In the genomic region with DNA sequence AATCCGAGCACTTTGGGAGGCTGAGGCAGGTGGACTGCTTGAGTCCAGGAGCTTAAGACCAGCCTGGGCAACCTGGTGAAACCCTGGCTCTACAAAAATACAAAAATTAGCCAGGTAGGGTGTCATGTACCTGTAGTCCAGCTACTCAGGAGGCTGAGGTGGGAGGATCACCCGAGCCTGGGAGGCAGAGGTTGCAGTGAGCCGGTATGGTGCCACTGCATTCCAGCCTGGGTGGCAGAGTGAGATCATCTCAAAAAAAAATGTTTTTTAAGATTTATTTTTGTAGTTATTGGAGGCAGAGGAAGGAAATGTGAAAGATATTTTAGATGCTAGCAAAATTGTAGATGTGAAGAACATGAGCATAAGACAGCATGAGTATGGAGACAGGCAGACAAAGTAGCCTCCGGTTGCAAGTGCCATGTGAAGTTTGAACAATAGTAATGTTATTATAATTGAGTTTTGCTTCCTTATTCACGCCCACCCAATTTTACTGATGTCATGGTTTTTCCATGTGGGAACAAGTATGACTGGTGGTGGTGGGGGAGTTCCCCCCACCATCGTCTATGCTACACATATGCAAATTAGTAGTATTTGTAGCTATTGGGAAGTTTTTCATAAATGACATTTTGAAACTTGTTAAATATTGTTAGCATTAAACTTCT, we compare ENCODE assay signal across 11 cellular contexts. TPM values are rescaled to one million over a fixed set of nuclear protein-coding genes. Genes with fewer than 3 reads are reported as not detected.
DNase-seq lines count a peak whose midpoint lies in the region; ATAC-seq, FAIRE-seq and TF ChIP-seq lines count a peak whose summit lies in the region.
"Had no signal": no experiment of that assay in that cellular context is flagged by ENCODE, and none has a peak within 500 bp of the region (broad histone marks: within the 10 kb centered on the region; RNA-seq: fewer than 3 reads in every experiment).

No MANE protein-coding gene starts in this region.

- no peak for TF ChIP-seq POLR2A in GM12892 (IDR thresholded peaks at IDR 0.05; ENCODE audit: low read depth, low read length)
- no peak for TF ChIP-seq POLR2A in esophagus squamous epithelium (IDR thresholded peaks at IDR 0.05)

- H3K27ac Mint-ChIP-seq in T-helper 17 cell = peak overlapping the region; percentile 27

- TF ChIP-seq CTCF in GM20000 (IDR thresholded peaks at IDR 0.05; ENCODE audit: extremely low read depth, missing control alignments) (no peak), ascending aorta (IDR thresholded peaks at IDR 0.05) (no peak), esophagus squamous epithelium (IDR thresholded peaks at IDR 0.05) (no peak)

- peak; percentile 84 for FAIRE-seq in GM12892 (lab: Jason Lieb, UNC)

- intact Hi-C loops in ascending aorta (cut with DNase I) (loop anchor here (5.0 kb wide), 1 partner anchor 52 kb away; no protein-coding TSS in a partner anchor), esophagus squamous epithelium (cut with DNase I) (no loop called here)

- peaks cover 7% of the 10 kb centered on the region for H3K4me1 Mint-ChIP-seq in T-helper 17 cell

- no peak overlapping the region for H3K4me3 ChIP-seq in ascending aorta
- H3K4me3 ChIP-seq in esophagus squamous epithelium = no peak overlapping the region

- ATAC-seq in T-helper 17 cell = peak; percentile 26
- ATAC-seq: HCT116 had no signal

- 58 to 76% methylated on average over 6 of the region's 6 CpGs for WGBS in esophagus squamous epithelium, 2 donors

- H3K27me3 Mint-ChIP-seq in T-helper 17 cell = no peaks in the 10 kb centered on the region

- H3K36me3 Mint-ChIP-seq in T-helper 17 cell (ENCODE audit: low read depth) = peaks cover 7% of the 10 kb centered on the region

- H3K4me3 Mint-ChIP-seq in T-helper 17 cell = peak overlapping the region; percentile 12

- no peaks in the 10 kb centered on the region for H3K9me3 ChIP-seq in T-helper 17 cell (ENCODE audit: control insufficient read depth, low read length, poor library complexity, severe bottlenecking)
- H3K9me3 ChIP-seq in ascending aorta = no peaks in the 10 kb centered on the region
- no peaks in the 10 kb centered on the region for H3K9me3 ChIP-seq in esophagus squamous epithelium

- no peaks in the 10 kb centered on the region for H3K4me1 ChIP-seq in ascending aorta
- H3K4me1 ChIP-seq in esophagus squamous epithelium = no peaks in the 10 kb centered on the region

- DNase-seq in GM12892 (ENCODE audit: insufficient read length) = no peak
- DNase-seq in GM20000 (ENCODE audit: low spot score) = peak; percentile 39
- DNase-seq in T-helper 17 cell = no peak
- peak; percentile 19 for DNase-seq in stimulated activated CD4-positive, alpha-beta T cell treated with anti-CD3 and anti-CD28 coated beads, Interleukin-12 subunit alpha, Interleukin-12 subunit beta, amount 100 ng/mL, for 4 hours
- no peak for DNase-seq in NCI-H446 (lab: John Stamatoyannopoulos, UW)
- DNase-seq in superior temporal gyrus (ENCODE audit: extremely low spot score) = no peak
- no peak for DNase-seq in ascending aorta (ENCODE audit: low spot score in 2 of 2)
- DNase-seq in esophagus squamous epithelium (lab: John Stamatoyannopoulos, UW) = no peak
- DNase-seq: DMS79 treated with DMSO at 0.1 percent for 48 hours, Karpas-422 had no signal

- H3K36me3 ChIP-seq in ascending aorta (peaks cover 36 to 41% of the 10 kb centered on the region in 2 donors), esophagus squamous epithelium (peaks cover 0 to 99% (median 5%) of the 10 kb centered on the region in 3 donors)

- no peak overlapping the region for H3K27ac ChIP-seq in ascending aorta
- H3K27ac ChIP-seq in esophagus squamous epithelium = no peak overlapping the region

- H3K27me3 ChIP-seq in ascending aorta = no peaks in the 10 kb centered on the region
- H3K27me3 ChIP-seq in esophagus squamous epithelium = no peaks in the 10 kb centered on the region

RNA-seq across cellular contexts. Expression of gene REL, which starts 18.0 kb away (rescaled TPM):
- 30.2 TPM for polyA plus RNA-seq in GM12892 (2012; ENCODE audit: missing spikeins)
- total RNA-seq in T-helper 17 cell = 10 to 100 TPM; 90.9 to 96.2 TPM
- 5.3 TPM for total RNA-seq in ascending aorta
- 10 to 100 TPM; 16.3 to 20.9 (median 16.8) TPM for total RNA-seq in esophagus squamous epithelium

Comparison
In these comparisons a context has a peak if more than half of its experiments do, and no peak if none do; other contexts are left out.
1. DNase-seq: peak in GM20000 (single experiment) and stimulated activated CD4-positive, alpha-beta T cell treated with anti-CD3 and anti-CD28 coated beads, Interleukin-12 subunit alpha, Interleukin-12 subunit beta, amount 100 ng/mL, for 4 hours (single experiment); none in GM12892 (single experiment), T-helper 17 cell (0 of 3), NCI-H446 (0 of 2), superior temporal gyrus (single experiment), ascending aorta (0 of 2) and esophagus squamous epithelium (single experiment).
2. RNA of gene REL, which starts 18.0 kb away (total RNA-seq): 90.9 to 96.2 TPM in T-helper 17 cell; 16.3 to 20.9 TPM in esophagus squamous epithelium and 5.3 TPM in ascending aorta (single experiment); every median in the first group is over 4 times any median in the second.